8 cellular contexts compared by ENCODE assay signal in genomic region chr6:53679446-53679933, GRCh38. TPM values are rescaled to one million over a fixed set of nuclear protein-coding genes. Genes with fewer than 3 reads are reported as not detected.
DNase-seq lines count a peak whose midpoint lies in the region; ATAC-seq, FAIRE-seq and TF ChIP-seq lines count a peak whose summit lies in the region.

No MANE protein-coding gene starts in this region.

- peak; percentile 36; the same call in 1 of the 2 replicates for TF ChIP-seq RAD21 in GM12878 (IDR thresholded peaks at IDR 0.05; ENCODE audit: insufficient read depth, low read depth, low read length)

- SMC1A ChIA-PET in GM12878 (lab: Charles Lee; ENCODE audit: uncharacterized antibody, unreplicated experiment) = interaction anchor here (1.1 kb wide), 2 partner anchors 39 to 186 kb away, joined by 3 to 5 read pairs; no protein-coding TSS in a partner anchor

- no peaks in the 10 kb centered on the region for H3K4me1 ChIP-seq in GM12878 (ENCODE audit: control insufficient read depth, insufficient read depth, low read length)

- RAD21 ChIA-PET in GM12878 (lab: Charles Lee; ENCODE audit: unreplicated experiment) = interaction anchor here (0.6 to 0.7 kb wide), 2 partner anchors 187 to 194 kb away, joined by 3 read pairs; no protein-coding TSS in a partner anchor

- FAIRE-seq in GM12878 (lab: Jason Lieb, UNC) = no peak

- POLR2A ChIA-PET in GM12878 (lab: Charles Lee) = no interaction called here

- no peak overlapping the region for H3K4me3 Mint-ChIP-seq in activated T-cell treated with anti-CD3 and anti-CD28 coated beads, Interleukin-2, amount 50 U/mL, for 4 hours

- H2AFZ ChIP-seq in GM12878 (ENCODE audit: control insufficient read depth, low read depth, low read length) = no peak overlapping the region

- CTCF ChIA-PET in GM12878 (lab: Yijun Ruan, JAX) = interaction anchor here (1.1 to 1.2 kb wide), 2 partner anchors 39 to 186 kb away, joined by 3 to 6 read pairs; no protein-coding TSS in a partner anchor

- no peaks in the 10 kb centered on the region for H4K20me1 ChIP-seq in GM12878 (ENCODE audit: control insufficient read depth, insufficient read depth)

- no peaks in the 10 kb centered on the region for H3K9me3 Mint-ChIP-seq in activated T-cell treated with anti-CD3 and anti-CD28 coated beads, Interleukin-2, amount 50 U/mL, for 4 hours

- H3K4me3 ChIP-seq in GM12878 = no peak overlapping the region
- no peak overlapping the region for H3K4me3 ChIP-seq in kidney epithelial cell (ENCODE audit: low read depth, low read length)

- no peak overlapping the region for H3K9ac ChIP-seq in GM12878 (ENCODE audit: control insufficient read depth, insufficient read depth, low read length)

- H3K27ac ChIP-seq in GM12878 (ENCODE audit: control insufficient read depth, insufficient read depth) = no peak overlapping the region

- intact Hi-C loops in GM12878 (cut with micrococcal nuclease; ENCODE audit: unreplicated experiment) = loop anchor here (1.0 kb wide), 1 partner anchor 186 kb away; no protein-coding TSS in a partner anchor

- peaks cover 3% of the 10 kb centered on the region for H3K27me3 Mint-ChIP-seq in activated T-cell treated with anti-CD3 and anti-CD28 coated beads, Interleukin-2, amount 50 U/mL, for 4 hours (ENCODE audit: low read depth)

- in situ Hi-C loops in GM12878 (cut with MboI) = no loop called here

- 56% methylated on average over 10 of the region's 10 CpGs for WGBS in GM12878 (ENCODE audit: insufficient coverage, insufficient replicate concordance, low lambda C conversion rate, missing lambda C conversion rate)

- ATAC-seq in GM12878 = peak; percentile 85
- ATAC-seq in activated T-cell treated with anti-CD3 and anti-CD28 coated beads, Interleukin-2, amount 50 U/mL, for 4 hours = no peak
- ATAC-seq in HG02623 (IDR thresholded peaks at IDR 0.05; ENCODE audit: unreplicated experiment) = no peak

- no peaks in the 10 kb centered on the region for H3K36me3 Mint-ChIP-seq in activated T-cell treated with anti-CD3 and anti-CD28 coated beads, Interleukin-2, amount 50 U/mL, for 4 hours (ENCODE audit: insufficient read depth)

- peak; percentile 23 to 35 (median 28); a peak in 3 of 6 replicates for TF ChIP-seq CTCF in GM12878 (IDR thresholded peaks at IDR 0.05 in 2 of 3, conservative IDR thresholded peaks at IDR 0.05 in 1 of 3; ENCODE audit: control insufficient read depth in 2 of 3, extremely low read depth in 1 of 3, insufficient read depth in 1 of 3, low read depth in 3 of 3, low read length in 3 of 3)
- peak; percentile 35 for TF ChIP-seq CTCF in kidney epithelial cell (IDR thresholded peaks at IDR 0.05; ENCODE audit: insufficient read depth, low read length, poor library complexity, severe bottlenecking)

- H3K9me3 ChIP-seq in GM12878 (replicated peaks; ENCODE audit: control insufficient read depth, insufficient read depth, low read length) = no peaks in the 10 kb centered on the region

- H3K27me3 ChIP-seq in GM12878 (replicated peaks in 1 of 2; ENCODE audit: control insufficient read depth in 2 of 2, insufficient read depth in 2 of 2, low read length in 1 of 2) (no peaks in the 10 kb centered on the region; a peak in 1 of 4 replicates), kidney epithelial cell (ENCODE audit: control insufficient read depth, insufficient read depth, low read length) (no peaks in the 10 kb centered on the region)

- no peak for TF ChIP-seq EP300 in GM12878 (IDR thresholded peaks at IDR 0.05; ENCODE audit: borderline replicate concordance in 1 of 2, control insufficient read depth in 1 of 2, low read depth in 2 of 2, low read length in 2 of 2)

- DNase-seq in NCI-H82 (lab: John Stamatoyannopoulos, UW) (peak; percentile 61), NCI-H82 treated with DMSO at 0.1 percent for 48 hours (lab: John Stamatoyannopoulos, UW; ENCODE audit: unreplicated experiment) (no peak), HuH-7 (ENCODE audit: low spot score) (peak; percentile 24), GM12878 (ENCODE audit: low read depth, low spot score) (no peak), kidney epithelial cell (ENCODE audit: low read depth) (peak; percentile 10)
- no peak for DNase-seq in activated T-cell treated with anti-CD3 and anti-CD28 coated beads, Interleukin-2, amount 50 U/mL, for 4 hours
- DNase-seq in activated CD4-positive, alpha-beta T cell treated with anti-CD3 and anti-CD28 coated beads, Interleukin-2, amount 50 U/mL, for 4 hours = no peak

- BruUV-seq in GM12878 (replicated peaks; lab: Mats Ljungman, UMichigan) = no TSS peak

- TF ChIP-seq POLR2A in GM12878 (IDR thresholded peaks at IDR 0.05; ENCODE audit: low read depth, low read length) = no peak

- no peak overlapping the region for H3K4me2 ChIP-seq in GM12878 (ENCODE audit: control insufficient read depth, insufficient read depth)

- H3K36me3 ChIP-seq in GM12878 (ENCODE audit: control insufficient read depth in 2 of 2, insufficient read depth in 2 of 2, low read length in 1 of 2) (no peaks in the 10 kb centered on the region), kidney epithelial cell (ENCODE audit: control insufficient read depth, insufficient read depth, low read length) (no peaks in the 10 kb centered on the region)

- H3K79me2 ChIP-seq in GM12878 (ENCODE audit: control insufficient read depth, insufficient read depth, low read length) = no peaks in the 10 kb centered on the region

- H3K4me1 Mint-ChIP-seq in activated T-cell treated with anti-CD3 and anti-CD28 coated beads, Interleukin-2, amount 50 U/mL, for 4 hours (ENCODE audit: low read depth) = no peaks in the 10 kb centered on the region

TF ChIP-seq in GM12878, 131 proteins besides CTCF, POLR2A, EP300 and RAD21:
- TF ChIP-seq ZNF384 (IDR thresholded peaks at IDR 0.05; ENCODE audit: borderline replicate concordance, low read depth, low read length) (0 out of 2 replicates have a peak, but pooled peaks have one; percentile 13), CHD1 (IDR thresholded peaks at IDR 0.05; ENCODE audit: low read depth, low read length) (no peak), SMC3 (IDR thresholded peaks at IDR 0.05; ENCODE audit: borderline replicate concordance, low read length) (peak; percentile 26; the same call in 1 of the 2 replicates)

RNA-seq across cellular contexts. Expression of gene KLHL31, which starts 13.9 kb away (rescaled TPM):
- 0.08 TPM in 1 of 2 replicates, not detected in the other for total RNA-seq in GM12878 (2013; cell fraction: nucleolus; rRNA removed)
- not detected in 2 replicates for total RNA-seq in GM12878 (2014; rRNA removed)
- total RNA-seq in GM12878 (2014; rRNA removed; fragmentation: Illumina TruSeq; extraction: Trizol) = not detected in 2 replicates
- total RNA-seq in GM12878 (2021) = not detected in 2 replicates
- polyA plus RNA-seq in GM12878 (2011; ENCODE audit: low read depth) = not detected
- polyA plus RNA-seq in GM12878 (2011; rRNA removed) = 0.03 and 0.06 TPM in 2 replicates
- 0.01 TPM in 1 of 2 replicates, not detected in the other for polyA plus RNA-seq in GM12878 (2011; cell fraction: cytosol; rRNA removed)
- 0.15 and 0.16 TPM in 2 replicates for polyA plus RNA-seq in GM12878 (2011; cell fraction: nucleus; rRNA removed)
- polyA plus RNA-seq in GM12878 (2012) = 0.01 TPM in 1 of 2 replicates, not detected in the other
- polyA plus RNA-seq in GM12878 (2014; fragmentation: Illumina TruSeq; extraction: Trizol) = 0.01 TPM in 1 of 2 replicates, not detected in the other
- polyA plus RNA-seq in GM12878 (2014; fragmentation: Nextera tagmentation; extraction: Ambion mirVana) = under 1 TPM in 1 of 2 experiments, not detected in 1; 0.02 TPM
- polyA plus RNA-seq in GM12878 (2014; rRNA removed) = not detected in 2 replicates
- not detected for polyA plus RNA-seq in GM12878 (2016; fragmentation: Nextera tagmentation; extraction: Ambion mirVana)
- polyA minus RNA-seq in GM12878 (2011; rRNA and poly(A)+ RNA removed) = 0.10 TPM in 1 of 2 replicates, not detected in the other
- not detected in 2 replicates for polyA minus RNA-seq in GM12878 (2011; cell fraction: cytosol; rRNA and poly(A)+ RNA removed)
- 0.29 TPM in 1 of 2 replicates, not detected in the other for polyA minus RNA-seq in GM12878 (2011; cell fraction: nucleus; rRNA and poly(A)+ RNA removed)
- 0.17 and 1.2 TPM in 2 replicates for total RNA-seq in kidney epithelial cell
- total RNA-seq in activated T-cell treated with anti-CD3 and anti-CD28 coated beads, Interleukin-2, amount 50 U/mL, for 4 hours = under 1 TPM; 0.13 to 0.16 (median 0.14) TPM

Comparison
In these comparisons a context has a peak if more than half of its experiments do, and no peak if none do; other contexts are left out.
1. DNase-seq: peak in NCI-H82 (single experiment), HuH-7 (single experiment) and kidney epithelial cell (single experiment); none in NCI-H82 treated with DMSO at 0.1 percent for 48 hours (single experiment), GM12878 (single experiment), activated T-cell treated with anti-CD3 and anti-CD28 coated beads, Interleukin-2, amount 50 U/mL, for 4 hours (single experiment) and activated CD4-positive, alpha-beta T cell treated with anti-CD3 and anti-CD28 coated beads, Interleukin-2, amount 50 U/mL, for 4 hours (0 of 2).